2 cellular contexts compared by ENCODE assay signal in genomic region chr1:213976665-213977485, GRCh38.
TF ChIP-seq lines count a peak whose summit lies in the region.

No MANE protein-coding gene starts in this region.

TF ChIP-seq in HEK293, 187 proteins besides CTCF, POLR2A, EP300 and RAD21:
- TF ChIP-seq, protein P1, sequence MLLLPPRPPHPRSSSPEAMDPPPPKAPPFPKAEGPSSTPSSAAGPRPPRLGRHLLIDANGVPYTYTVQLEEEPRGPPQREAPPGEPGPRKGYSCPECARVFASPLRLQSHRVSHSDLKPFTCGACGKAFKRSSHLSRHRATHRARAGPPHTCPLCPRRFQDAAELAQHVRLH (tag by site-specific recombination; IDR thresholded peaks at IDR 0.05) = no peak
- TF ChIP-seq, protein P2, sequence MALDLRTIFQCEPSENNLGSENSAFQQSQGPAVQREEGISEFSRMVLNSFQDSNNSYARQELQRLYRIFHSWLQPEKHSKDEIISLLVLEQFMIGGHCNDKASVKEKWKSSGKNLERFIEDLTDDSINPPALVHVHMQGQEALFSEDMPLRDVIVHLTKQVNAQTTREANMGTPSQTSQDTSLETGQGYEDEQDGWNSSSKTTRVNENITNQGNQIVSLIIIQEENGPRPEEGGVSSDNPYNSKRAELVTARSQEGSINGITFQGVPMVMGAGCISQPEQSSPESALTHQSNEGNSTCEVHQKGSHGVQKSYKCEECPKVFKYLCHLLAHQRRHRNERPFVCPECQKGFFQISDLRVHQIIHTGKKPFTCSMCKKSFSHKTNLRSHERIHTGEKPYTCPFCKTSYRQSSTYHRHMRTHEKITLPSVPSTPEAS (tag by site-specific recombination; IDR thresholded peaks at IDR 0.05) = 0 out of 2 replicates have a peak, but pooled peaks have one; percentile 31
- 0 out of 2 replicates have a peak, but pooled peaks have one; percentile 15 for TF ChIP-seq GFI1B (tag by site-specific recombination; IDR thresholded peaks at IDR 0.05)

TF ChIP-seq in H1, 55 proteins besides CTCF, POLR2A, EP300 and RAD21:
- TF ChIP-seq GABPA (IDR thresholded peaks at IDR 0.05; ENCODE audit: borderline replicate concordance, insufficient read depth, low read length) (no peak), POLR2AphosphoS5 (IDR thresholded peaks at IDR 0.05; ENCODE audit: low read depth, low read length) (no peak), SAP30 (IDR thresholded peaks at IDR 0.05; ENCODE audit: insufficient read depth, insufficient replicate concordance, low read length) (no peak), RXRA (IDR thresholded peaks at IDR 0.05; ENCODE audit: insufficient read depth, low read depth, low read length) (no peak), TCF12 (IDR thresholded peaks at IDR 0.05; ENCODE audit: low read depth, low read length) (no peak), KDM4A (IDR thresholded peaks at IDR 0.05; ENCODE audit: low read depth, low read length, severe bottlenecking) (no peak), POU5F1 (IDR thresholded peaks at IDR 0.05; ENCODE audit: low read depth, low read length) (no peak)
